8 cellular contexts compared by ENCODE assay signal in genomic region chrX:102745513-102746133, GRCh38. TPM values are rescaled to one million over a fixed set of nuclear protein-coding genes. Genes with fewer than 3 reads are reported as not detected.
DNase-seq lines count a peak whose midpoint lies in the region; ATAC-seq and TF ChIP-seq lines count a peak whose summit lies in the region.

No MANE protein-coding gene starts in this region.

- H3K79me2 ChIP-seq in fibroblast of lung (ENCODE audit: control insufficient read depth, insufficient read depth, low read length) = no peaks in the 10 kb centered on the region

- peak overlapping the region; percentile 44 for H3K4me2 ChIP-seq in fibroblast of lung (ENCODE audit: extremely low read depth, insufficient read depth, low read length)

- H3K9me3 Mint-ChIP-seq in progenitor cell of endocrine pancreas (ENCODE audit: low read depth) = peaks cover 12% of the 10 kb centered on the region

- H3K36me3 Mint-ChIP-seq in progenitor cell of endocrine pancreas (ENCODE audit: insufficient read depth) = peaks cover 2% of the 10 kb centered on the region

- H3K27me3 Mint-ChIP-seq in progenitor cell of endocrine pancreas = no peaks in the 10 kb centered on the region

- H3K9ac ChIP-seq in fibroblast of lung (ENCODE audit: insufficient read depth, low read length) = peak overlapping the region; percentile 23

- peak overlapping the region; percentile 49 for H3K4me3 Mint-ChIP-seq in progenitor cell of endocrine pancreas (ENCODE audit: low read depth)

- H3K36me3 ChIP-seq in fibroblast of lung (ENCODE audit: control insufficient read depth, insufficient read depth, low read length) = no peaks in the 10 kb centered on the region

- TF ChIP-seq CTCF in WI38 (IDR thresholded peaks at IDR 0.05; ENCODE audit: low read depth, low read length) = no peak
- TF ChIP-seq CTCF in fibroblast of lung (conservative IDR thresholded peaks at IDR 0.05 in 1 of 2, IDR thresholded peaks at IDR 0.05 in 1 of 2; ENCODE audit: low read depth in 1 of 2, low read length in 2 of 2) = no peak
- no peak for TF ChIP-seq CTCF in progenitor cell of endocrine pancreas (IDR thresholded peaks at IDR 0.05; ENCODE audit: unreplicated experiment)

- H3K27ac ChIP-seq in fibroblast of lung (ENCODE audit: insufficient read depth, low read length) = no peak overlapping the region

- no peaks in the 10 kb centered on the region for H3K4me1 ChIP-seq in fibroblast of lung (ENCODE audit: control insufficient read depth, extremely low read depth, insufficient read depth, low read length)

- no peaks in the 10 kb centered on the region for H4K20me1 ChIP-seq in fibroblast of lung (ENCODE audit: control insufficient read depth, extremely low read depth, insufficient read depth, low read length)

- H3K27ac Mint-ChIP-seq in progenitor cell of endocrine pancreas = no peak overlapping the region

- H3K27me3 ChIP-seq in fibroblast of lung (ENCODE audit: control insufficient read depth, insufficient read depth, low read length) = no peaks in the 10 kb centered on the region

- H3K4me3 ChIP-seq in WI38 (ENCODE audit: low read depth, low read length) (peak overlapping the region; percentile 38), fibroblast of lung (replicated peaks in 1 of 4; ENCODE audit: control extremely low read depth in 1 of 4, insufficient read depth in 1 of 4, low read depth in 3 of 4, low read length in 4 of 4) (peak overlapping the region; percentile 41 to 66 (median 55))

- H3K4me1 Mint-ChIP-seq in progenitor cell of endocrine pancreas (ENCODE audit: low read depth) = no peaks in the 10 kb centered on the region

- peak overlapping the region; percentile 20 for H2AFZ ChIP-seq in fibroblast of lung (ENCODE audit: low read length)

- DNase-seq in ELR (ENCODE audit: low read depth) (peak; percentile 15), fibroblast of lung (ENCODE audit: low read depth in 2 of 2) (no peak), progenitor cell of endocrine pancreas (ENCODE audit: low spot score, unreplicated experiment) (no peak), NOMO-1 treated with DMSO at 0.1 percent for 48 hours (lab: John Stamatoyannopoulos, UW; ENCODE audit: unreplicated experiment) (no peak), COLO668 (lab: John Stamatoyannopoulos, UW; ENCODE audit: unreplicated experiment) (no peak), NCI-H524 treated with DMSO at 0.1 percent for 48 hours (lab: John Stamatoyannopoulos, UW) (no peak)

- no peaks in the 10 kb centered on the region for H3K9me3 ChIP-seq in fibroblast of lung (ENCODE audit: control insufficient read depth, insufficient read depth, low read depth, low read length)

- no peak for ATAC-seq in HG03521 (IDR thresholded peaks at IDR 0.05; ENCODE audit: unreplicated experiment)

RNA-seq across cellular contexts. Expression of gene GPRASP3, which starts 25.1 kb away (rescaled TPM):
- total RNA-seq in fibroblast of lung (5.9 and 9.7 TPM in 2 replicates), progenitor cell of endocrine pancreas (8.1 and 8.9 TPM in 2 replicates)
- polyA plus RNA-seq in fibroblast of lung = 6.4 and 7.3 TPM in 2 replicates
- polyA plus RNA-seq in fibroblast of lung (2012) = 4.0 and 5.0 TPM in 2 replicates
- 1.7 and 2.5 TPM in 2 replicates for polyA minus RNA-seq in fibroblast of lung (ENCODE audit: low replicate concordance)

RNA-seq across cellular contexts. Expression of gene GPRASP2, which starts 33.4 kb away (rescaled TPM):
- total RNA-seq in fibroblast of lung = 16.9 and 24.6 TPM in 2 replicates
- 8.8 and 12.9 TPM in 2 replicates for polyA plus RNA-seq in fibroblast of lung
- 7.5 and 11.6 TPM in 2 replicates for polyA plus RNA-seq in fibroblast of lung (2012)
- 9.4 TPM in 2 replicates for polyA minus RNA-seq in fibroblast of lung (ENCODE audit: low replicate concordance)
- 10.0 and 11.4 TPM in 2 replicates for total RNA-seq in progenitor cell of endocrine pancreas
